In the genomic region with DNA sequence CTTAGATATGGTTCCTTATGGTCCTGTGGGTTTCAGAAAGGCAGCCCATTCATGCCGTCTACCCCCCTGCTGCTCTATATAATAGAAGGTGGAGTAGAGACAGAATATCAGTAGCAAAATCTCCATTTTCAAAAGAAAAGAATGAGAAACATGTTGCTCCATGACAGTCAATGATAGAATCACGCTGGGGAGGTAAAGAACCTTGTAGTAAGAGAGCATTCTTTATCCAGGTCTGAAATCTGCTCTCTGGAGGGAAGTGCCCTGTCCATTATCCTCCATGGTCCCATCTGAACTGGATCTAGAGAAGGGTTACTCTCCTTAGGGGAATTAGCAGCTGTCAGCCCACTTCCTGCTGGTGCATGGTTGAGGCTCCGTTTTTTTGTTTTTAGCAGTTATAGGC, we compare ENCODE assay signal across 28 cellular contexts.
DNase-seq lines count a peak whose midpoint lies in the region; ATAC-seq and TF ChIP-seq lines count a peak whose summit lies in the region.
"Had no signal": no experiment of that assay in that cellular context is flagged by ENCODE, and none has a peak within 500 bp of the region (broad histone marks: within the 10 kb centered on the region; RNA-seq: fewer than 3 reads in every experiment).

No MANE protein-coding gene starts in this region.

- H3K4me3 ChIP-seq in HUES64 (ENCODE audit: low read length) (no peak overlapping the region), NT2/D1 (ENCODE audit: insufficient read length, low read depth) (no peak overlapping the region), neuronal stem cell (ENCODE audit: low read length in 2 of 2) (no peak overlapping the region), smooth muscle cell (no peak overlapping the region)
- H3K4me3 ChIP-seq: A549; BLaER1 treated with 17β-estradiol and CSF1 and Interleukin-3, amounts not matched to agents 10 nM and 100 nM; GM12878; PC-9; SJCRH30 had no signal

- H3K9me3 ChIP-seq in HUES64 (ENCODE audit: insufficient read depth, low read depth, low read length) (no peaks in the 10 kb centered on the region), NT2/D1 (ENCODE audit: insufficient read depth, low read length) (no peaks in the 10 kb centered on the region), neuronal stem cell (replicated peaks in 1 of 2; ENCODE audit: control insufficient read depth in 2 of 2, insufficient read depth in 1 of 2, low read depth in 1 of 2, low read length in 2 of 2) (no peaks in the 10 kb centered on the region), smooth muscle cell (replicated peaks; ENCODE audit: low read depth) (no peaks in the 10 kb centered on the region)
- H3K9me3 ChIP-seq: A549, Caco-2, SJCRH30 had no signal

- H3K79me1 ChIP-seq in neuronal stem cell (ENCODE audit: low read depth, low read length): no peaks in the 10 kb centered on the region

- H3K18ac ChIP-seq in neuronal stem cell (ENCODE audit: low read length): no peak overlapping the region

- peak overlapping the region; percentile 67 for H3K27ac ChIP-seq in HUES64 (ENCODE audit: low read depth, low read length)
- no peak overlapping the region for H3K27ac ChIP-seq in neuronal stem cell (replicated peaks; ENCODE audit: low read length)
- H3K27ac ChIP-seq in smooth muscle cell (ENCODE audit: low read depth): no peak overlapping the region
- H3K27ac ChIP-seq: A549; BLaER1 treated with 17β-estradiol and CSF1 and Interleukin-3, amounts not matched to agents 10 nM and 100 nM; PC-9; SJCRH30 had no signal

- no peaks in the 10 kb centered on the region for H3K79me2 ChIP-seq in smooth muscle cell (ENCODE audit: low read depth)

- 15% methylated on average over 2 of the region's 3 CpGs for WGBS in HUES64
- WGBS in neuronal stem cell (ENCODE audit: extremely low coverage in 2 of 2, insufficient read length in 2 of 2, insufficient replicate concordance in 1 of 2), 2 donors: no CpG with 5 or more reads among the region's 3 CpGs
- WGBS in smooth muscle cell (ENCODE audit: low lambda C conversion rate): 68% methylated on average over 3 of the region's 3 CpGs

- H3K14ac ChIP-seq in neuronal stem cell (ENCODE audit: low read length): no peak overlapping the region

- no peak overlapping the region for H3K4me2 ChIP-seq in neuronal stem cell (ENCODE audit: insufficient read depth, low read length, poor library complexity, severe bottlenecking)
- no peak overlapping the region for H3K4me2 ChIP-seq in smooth muscle cell
- H3K4me2 ChIP-seq: A549; BLaER1 treated with 17β-estradiol and CSF1 and Interleukin-3, amounts not matched to agents 10 nM and 100 nM; PC-9 had no signal

- H2BK12ac ChIP-seq in neuronal stem cell (ENCODE audit: low read length): no peak overlapping the region

- no peaks in the 10 kb centered on the region for H3K27me3 ChIP-seq in HUES64 (ENCODE audit: insufficient read depth, low read length)
- no peaks in the 10 kb centered on the region for H3K27me3 ChIP-seq in NT2/D1 (ENCODE audit: insufficient read depth, insufficient read length)
- H3K27me3 ChIP-seq in neuronal stem cell (ENCODE audit: control insufficient read depth in 3 of 3, insufficient read depth in 3 of 3, low read depth in 1 of 3, low read length in 3 of 3): no peaks in the 10 kb centered on the region
- H3K27me3 ChIP-seq in smooth muscle cell (ENCODE audit: low read depth): no peaks in the 10 kb centered on the region
- H3K27me3 ChIP-seq: BLaER1 treated with 17β-estradiol and CSF1 and Interleukin-3, amounts not matched to agents 10 nM and 100 nM; SJCRH30 had no signal

- no peak overlapping the region for H4K8ac ChIP-seq in neuronal stem cell (ENCODE audit: low read depth, low read length)

- H4K20me1 ChIP-seq in smooth muscle cell (ENCODE audit: low read depth): no peaks in the 10 kb centered on the region
- H4K20me1 ChIP-seq: BLaER1 treated with 17β-estradiol and CSF1 and Interleukin-3, amounts not matched to agents 10 nM and 100 nM had no signal

- no peak overlapping the region for H2BK5ac ChIP-seq in neuronal stem cell (ENCODE audit: low read length)

- no peak overlapping the region for H2AK5ac ChIP-seq in neuronal stem cell (ENCODE audit: low read depth, low read length)

- no peak overlapping the region for H4K91ac ChIP-seq in neuronal stem cell (ENCODE audit: low read depth, low read length, poor library complexity)

- H3F3A ChIP-seq in smooth muscle cell (ENCODE audit: low read depth): no peaks in the 10 kb centered on the region

- H3K4me1 ChIP-seq in HUES64 (ENCODE audit: insufficient read depth, low read length) (peaks cover 27% of the 10 kb centered on the region), NT2/D1 (ENCODE audit: insufficient read depth, insufficient read length) (no peaks in the 10 kb centered on the region), neuronal stem cell (ENCODE audit: control insufficient read depth in 2 of 2, insufficient read depth in 1 of 2, low read depth in 1 of 2, low read length in 2 of 2) (peaks cover 10 to 22% of the 10 kb centered on the region in 2 donors), smooth muscle cell (ENCODE audit: low read depth) (no peaks in the 10 kb centered on the region)
- H3K4me1 ChIP-seq: A549, SJCRH30 had no signal

- DNase-seq in NT2/D1 (ENCODE audit: low read depth, low spot score) (peak; percentile 5), iPS DF 19.7 (ENCODE audit: low read depth, low spot score) (peak; percentile 5), neuronal stem cell (ENCODE audit: low spot score) (peak; percentile 5), NCI-H1417 (lab: John Stamatoyannopoulos, UW) (no peak), smooth muscle cell (lab: John Stamatoyannopoulos, UW; ENCODE audit: unreplicated experiment) (no peak)
- DNase-seq: AML-193; Caco-2; CD4-positive, alpha-beta T cell; DMS79; EL; GDM1; KG1; MM.1S; NCI-H187; NCI-H2081 treated with DMSO at 0.1 percent for 48 hours; NCI-H2171 treated with DMSO at 0.1 percent for 48 hours; NCI-H345; NCI-H524; NCI-H748 treated with DMSO at 0.1 percent for 48 hours; NK-92 treated with Interleukin-12 subunit alpha and Interleukin-12 subunit beta, amount 100 ng/mL, for 24 hours; PC-9; SJCRH30 had no signal

- H2AFZ ChIP-seq in neuronal stem cell (ENCODE audit: low read length) (peak overlapping the region; percentile 6), smooth muscle cell (ENCODE audit: low read depth) (no peak overlapping the region)
- H2AFZ ChIP-seq: PC-9 had no signal

- H3K9ac ChIP-seq in HUES64 (ENCODE audit: low read depth, low read length) (no peak overlapping the region), NT2/D1 (ENCODE audit: insufficient read length, low read depth) (no peak overlapping the region), neuronal stem cell (ENCODE audit: low read depth, low read length, poor library complexity) (no peak overlapping the region), smooth muscle cell (ENCODE audit: low read depth) (no peak overlapping the region)
- H3K9ac ChIP-seq: BLaER1 treated with 17β-estradiol and CSF1 and Interleukin-3, amounts not matched to agents 10 nM and 100 nM had no signal

- H3K36me3 ChIP-seq in HUES64 (ENCODE audit: insufficient read depth, low read length): no peaks in the 10 kb centered on the region
- H3K36me3 ChIP-seq in NT2/D1 (ENCODE audit: insufficient read depth, insufficient read length, low read length): no peaks in the 10 kb centered on the region
- H3K36me3 ChIP-seq in neuronal stem cell (replicated peaks in 1 of 2; ENCODE audit: control insufficient read depth in 2 of 2, insufficient read depth in 2 of 2, low read length in 2 of 2): no peaks in the 10 kb centered on the region
- no peaks in the 10 kb centered on the region for H3K36me3 ChIP-seq in smooth muscle cell (ENCODE audit: low read depth)
- H3K36me3 ChIP-seq: BLaER1 treated with 17β-estradiol and CSF1 and Interleukin-3, amounts not matched to agents 10 nM and 100 nM; SJCRH30 had no signal

- no peak for TF ChIP-seq CTCF in smooth muscle cell (IDR thresholded peaks at IDR 0.05; ENCODE audit: borderline replicate concordance, insufficient read depth, poor library complexity, severe bottlenecking)

- no peak overlapping the region for H3K4ac ChIP-seq in neuronal stem cell (ENCODE audit: low read length)

- H3K23ac ChIP-seq in neuronal stem cell (ENCODE audit: low read depth, low read length, poor library complexity): no peak overlapping the region

- H2BK15ac ChIP-seq in neuronal stem cell (ENCODE audit: low read length): no peak overlapping the region

- no peak for ATAC-seq in HG03175 (IDR thresholded peaks at IDR 0.05; ENCODE audit: unreplicated experiment)
- ATAC-seq: A549, GM12878, Right ventricle myocardium inferior had no signal

- H2BK120ac ChIP-seq in neuronal stem cell (ENCODE audit: low read depth, low read length): no peak overlapping the region

Comparison
In these comparisons a context has a peak if more than half of its experiments do, and no peak if none do; other contexts are left out.
1. DNase-seq: peak in NT2/D1 (single experiment), iPS DF 19.7 (single experiment) and neuronal stem cell (single experiment); none in NCI-H1417 (0 of 3) and smooth muscle cell (single experiment).